In the genomic region with DNA sequence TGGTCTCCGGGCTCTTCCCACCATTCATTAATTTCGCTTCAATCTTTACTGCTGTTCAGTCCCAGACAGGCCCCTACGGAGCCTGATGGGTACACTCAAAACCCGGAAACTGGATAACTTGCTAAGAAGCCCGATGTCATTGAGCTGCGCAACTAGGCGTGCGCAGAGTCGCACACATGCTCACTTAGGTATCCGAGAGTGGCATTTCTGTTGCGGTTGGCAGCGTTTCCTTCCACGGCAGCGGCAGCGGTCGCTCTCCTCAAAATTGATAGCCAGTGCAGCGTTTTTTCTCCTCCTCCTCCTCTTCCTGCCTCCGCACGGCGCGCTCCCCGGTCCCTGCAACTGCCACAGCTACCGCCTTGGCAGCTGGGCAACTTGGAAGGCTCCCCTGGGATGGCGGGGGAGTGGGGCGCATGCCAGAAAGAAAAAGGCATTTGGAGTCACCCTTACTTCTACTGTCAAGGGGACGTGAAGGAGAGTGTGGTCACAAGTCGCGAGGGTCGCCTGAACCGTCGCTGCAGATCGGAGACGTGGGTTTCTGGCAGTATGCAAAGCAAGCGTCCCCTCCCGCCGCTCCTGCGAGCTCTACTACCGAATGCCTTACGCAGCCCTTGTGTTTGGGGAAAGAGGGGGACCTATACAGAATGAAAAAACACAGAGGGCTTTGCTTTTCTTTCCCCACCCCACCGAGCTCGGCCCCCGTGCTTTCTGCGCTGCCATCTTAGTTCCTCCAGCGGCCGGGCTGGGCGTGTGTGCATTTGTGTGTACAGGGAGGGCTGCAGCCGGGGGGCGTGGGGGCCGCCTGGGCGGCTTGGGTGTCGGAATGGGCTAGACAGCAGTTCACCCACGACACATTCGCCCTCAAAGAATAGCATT, we compare ENCODE assay signal across 8 cellular contexts. TPM values are rescaled to one million over a fixed set of nuclear protein-coding genes. Genes with fewer than 3 reads are reported as not detected.
DNase-seq lines count a peak whose midpoint lies in the region; ATAC-seq lines count a peak whose summit lies in the region.

No MANE protein-coding gene starts in this region.

- H3K4me2 ChIP-seq in BLaER1 treated with 17β-estradiol and CSF1 and Interleukin-3, amounts not matched to agents 10 nM and 100 nM = peak overlapping the region; percentile 83 to 97 (median 93)

- H3K4me1 Mint-ChIP-seq in activated CD4-positive, alpha-beta T cell treated with anti-CD3 and anti-CD28 coated beads, Interleukin-2, amount 10 ng/mL, durations not matched to agents 24 days and 14 days = peaks cover 33% of the 10 kb centered on the region

- H3K9me3 ChIP-seq in BLaER1 treated with 17β-estradiol and CSF1 and Interleukin-3, amounts not matched to agents 10 nM and 100 nM (replicated peaks in 1 of 11) = no peaks in the 10 kb centered on the region

- peak overlapping the region; percentile 99 for H3K27ac Mint-ChIP-seq in activated CD4-positive, alpha-beta T cell treated with anti-CD3 and anti-CD28 coated beads, Interleukin-2, amount 10 ng/mL, durations not matched to agents 24 days and 14 days

- H3K4me1 ChIP-seq in BLaER1 treated with 17β-estradiol and CSF1 and Interleukin-3, amounts not matched to agents 10 nM and 100 nM = peaks cover 36 to 57% (median 50%) of the 10 kb centered on the region in 10 experiments

- peaks cover 6% of the 10 kb centered on the region for H3K36me3 Mint-ChIP-seq in activated CD4-positive, alpha-beta T cell treated with anti-CD3 and anti-CD28 coated beads, Interleukin-2, amount 10 ng/mL, durations not matched to agents 24 days and 14 days (ENCODE audit: low read depth)

- H3K9ac ChIP-seq in BLaER1 treated with 17β-estradiol and CSF1 and Interleukin-3, amounts not matched to agents 10 nM and 100 nM = peak overlapping the region; percentile 80 to 96 (median 93)

- intact Hi-C loops in activated CD4-positive, alpha-beta T cell treated with anti-CD3 and anti-CD28 coated beads, Interleukin-2, amount 10 ng/mL, durations not matched to agents 24 days and 14 days (cut with micrococcal nuclease) = loop anchor here (1.0 to 10.0 kb wide), 13 partner anchors 16 to 1847 kb away; a partner anchor contains a TSS

- DNase-seq in NCI-H526 (lab: John Stamatoyannopoulos, UW) (peak; percentile 99), dedifferentiated amniotic fluid mesenchymal stem cell (ENCODE audit: extremely low spot score) (peak; percentile 93), left lobe of liver (ENCODE audit: low spot score) (peak; percentile 91)
- peak; percentile 97 for DNase-seq in activated CD4-positive, alpha-beta T cell treated with anti-CD3 and anti-CD28 coated beads, Interleukin-2, amount 10 ng/mL, durations not matched to agents 24 days and 14 days
- peak; percentile 87 to 88 for DNase-seq in stimulated activated CD4-positive, alpha-beta T cell treated with anti-CD3 and anti-CD28 coated beads, Interleukin-2, amount 100 ng/mL, for 24 hours

- no peaks in the 10 kb centered on the region for H3K9me3 Mint-ChIP-seq in activated CD4-positive, alpha-beta T cell treated with anti-CD3 and anti-CD28 coated beads, Interleukin-2, amount 10 ng/mL, durations not matched to agents 24 days and 14 days

- peaks cover 9% of the 10 kb centered on the region for H3K27me3 Mint-ChIP-seq in activated CD4-positive, alpha-beta T cell treated with anti-CD3 and anti-CD28 coated beads, Interleukin-2, amount 10 ng/mL, durations not matched to agents 24 days and 14 days

- peak overlapping the region; percentile 87 for H3K4me3 Mint-ChIP-seq in activated CD4-positive, alpha-beta T cell treated with anti-CD3 and anti-CD28 coated beads, Interleukin-2, amount 10 ng/mL, durations not matched to agents 24 days and 14 days

- H4K20me1 ChIP-seq in BLaER1 treated with 17β-estradiol and CSF1 and Interleukin-3, amounts not matched to agents 10 nM and 100 nM = peaks cover 7 to 22% (median 18%) of the 10 kb centered on the region in 11 experiments; a peak in 18 of 22 replicates

- no peaks in the 10 kb centered on the region for H3K27me3 ChIP-seq in BLaER1 treated with 17β-estradiol and CSF1 and Interleukin-3, amounts not matched to agents 10 nM and 100 nM

- H3K27ac ChIP-seq in BLaER1 treated with 17β-estradiol and CSF1 and Interleukin-3, amounts not matched to agents 10 nM and 100 nM = peak overlapping the region; percentile 74 to 97 (median 92)

- peak overlapping the region; percentile 64 to 78 (median 73) for H3K4me3 ChIP-seq in BLaER1 treated with 17β-estradiol and CSF1 and Interleukin-3, amounts not matched to agents 10 nM and 100 nM

- ATAC-seq in GM19328 (IDR thresholded peaks at IDR 0.05; ENCODE audit: unreplicated experiment) = peak; percentile 50
- peak; percentile 53 for ATAC-seq in HG03469 (IDR thresholded peaks at IDR 0.05; ENCODE audit: unreplicated experiment)
- ATAC-seq in left lobe of liver = peak; percentile 69

- no peaks in the 10 kb centered on the region for H3K36me3 ChIP-seq in BLaER1 treated with 17β-estradiol and CSF1 and Interleukin-3, amounts not matched to agents 10 nM and 100 nM

RNA-seq across cellular contexts. Expression of a gene that starts 2.5 kb away (rescaled TPM):
- total RNA-seq in activated CD4-positive, alpha-beta T cell treated with anti-CD3 and anti-CD28 coated beads, Interleukin-2, amount 10 ng/mL, durations not matched to agents 24 days and 14 days = 94.6 and 119 TPM in 2 replicates
- total RNA-seq in left lobe of liver = 45.9 TPM

Comparison
In these comparisons a context has a peak if more than half of its experiments do, and no peak if none do; other contexts are left out.
1. Peak in every context shown above with its lines: DNase-seq, ATAC-seq, H3K4me3 ChIP-seq and H3K27ac ChIP-seq.